In genomic region chr17:2406903-2407790, GRCh38 we compare ENCODE assay signal across 8 cellular contexts. TPM values are rescaled to one million over a fixed set of nuclear protein-coding genes. Genes with fewer than 3 reads are reported as not detected.
DNase-seq lines count a peak whose midpoint lies in the region; ATAC-seq, FAIRE-seq and TF ChIP-seq lines count a peak whose summit lies in the region.

No MANE protein-coding gene starts in this region.

- H3K4me3 Mint-ChIP-seq in CD4-positive, alpha-beta memory T cell = no peak overlapping the region

- CTCF ChIA-PET in CD4-positive, alpha-beta memory T cell (lab: Charles Lee; ENCODE audit: partially characterized antibody) = interaction anchor here (2.7 to 3.3 kb wide), 2 partner anchors 9 to 24 kb away, joined by 17 to 23 read pairs; no protein-coding TSS in a partner anchor
- CTCF ChIA-PET in SK-N-SH (lab: Yijun Ruan, JAX) = interaction anchor here (1.5 to 27.8 kb wide), 3 partner anchors 9 to 31 kb away, joined by 4 to 654 read pairs (median 71); no protein-coding TSS in a partner anchor

- DNase-seq in CD4-positive, alpha-beta memory T cell = no peak
- DNase-seq in SK-N-SH (no peak), fibroblast of gingiva (ENCODE audit: low read depth) (peak; percentile 87), trophoblast cell (peak; percentile 99), NCI-H774 (lab: John Stamatoyannopoulos, UW) (no peak), D721Med (ENCODE audit: insufficient read length, low spot score) (no peak)

- H3K4ac ChIP-seq in trophoblast cell (ENCODE audit: low read depth, low read length) = peak overlapping the region; percentile 9

- no peaks in the 10 kb centered on the region for H4K20me1 ChIP-seq in SK-N-SH (ENCODE audit: insufficient read depth)

- peak overlapping the region; percentile 33 for H2BK12ac ChIP-seq in trophoblast cell (ENCODE audit: low read length)

- peaks cover 6 to 8% of the 10 kb centered on the region in 2 donors for H3K36me3 Mint-ChIP-seq in CD4-positive, alpha-beta memory T cell

- H2AFZ ChIP-seq in SK-N-SH (ENCODE audit: low read depth) = peak overlapping the region; percentile 49
- no peak overlapping the region for H2AFZ ChIP-seq in trophoblast cell (ENCODE audit: insufficient read depth, low read length, poor library complexity)

- H3K79me2 ChIP-seq in SK-N-SH (ENCODE audit: insufficient read depth) (no peaks in the 10 kb centered on the region), trophoblast cell (ENCODE audit: control insufficient read depth, insufficient read depth, low read length, poor library complexity) (peaks cover 4% of the 10 kb centered on the region)

- peak overlapping the region; percentile 67 for H3K4me2 ChIP-seq in SK-N-SH
- peak overlapping the region; percentile 21 for H3K4me2 ChIP-seq in trophoblast cell (ENCODE audit: low read length)

- 32% methylated on average over 13 of the region's 15 CpGs for WGBS in SK-N-SH (ENCODE audit: low lambda C conversion rate)
- no CpG with 5 or more reads among the region's 15 CpGs for WGBS in trophoblast cell (ENCODE audit: extremely low coverage, insufficient coverage, insufficient read length)

- H4K8ac ChIP-seq in trophoblast cell (ENCODE audit: low read depth, low read length) = peak overlapping the region; percentile 68

- H3K36me3 ChIP-seq in CD4-positive, alpha-beta memory T cell (ENCODE audit: insufficient read depth, low read length) = no peaks in the 10 kb centered on the region
- H3K36me3 ChIP-seq in SK-N-SH (replicated peaks in 1 of 2; ENCODE audit: control insufficient read depth in 1 of 2, insufficient read depth in 2 of 2, low read length in 1 of 2) = no peaks in the 10 kb centered on the region
- peaks cover 0 to 2% of the 10 kb centered on the region in 2 experiments for H3K36me3 ChIP-seq in trophoblast cell (ENCODE audit: control insufficient read depth in 1 of 2, insufficient read depth in 2 of 2, low read length in 2 of 2)

- no peaks in the 10 kb centered on the region for H3K27me3 ChIP-seq in CD4-positive, alpha-beta memory T cell (ENCODE audit: insufficient read depth, low read length)
- H3K27me3 ChIP-seq in SK-N-SH (ENCODE audit: insufficient read depth) (no peaks in the 10 kb centered on the region), trophoblast cell (ENCODE audit: insufficient read depth, low read length) (no peaks in the 10 kb centered on the region)

- no peak for TF ChIP-seq CTCF in SK-N-SH (IDR thresholded peaks at IDR 0.05)
- TF ChIP-seq CTCF in D721Med (IDR thresholded peaks at IDR 0.05; ENCODE audit: insufficient read depth, missing control alignments) = no peak

- peaks cover 15% of the 10 kb centered on the region for H3K79me1 ChIP-seq in trophoblast cell (ENCODE audit: low read length)

- intact Hi-C loops in CD4-positive, alpha-beta memory T cell (cut with micrococcal nuclease) = no loop called here

- H2BK120ac ChIP-seq in trophoblast cell (ENCODE audit: insufficient read depth, low read length, poor library complexity) = peak overlapping the region; percentile 57

- peak overlapping the region; percentile 77 for H3K18ac ChIP-seq in trophoblast cell (ENCODE audit: low read length)

- no peak overlapping the region for H3K4me3 ChIP-seq in CD4-positive, alpha-beta memory T cell (ENCODE audit: low read length in 2 of 2)
- H3K4me3 ChIP-seq in SK-N-SH (ENCODE audit: low read depth in 2 of 2, low read length in 1 of 2) = no peak overlapping the region
- H3K4me3 ChIP-seq in trophoblast cell (ENCODE audit: low read depth, low read length) = no peak overlapping the region

- H3K14ac ChIP-seq in trophoblast cell (ENCODE audit: low read length) = peak overlapping the region; percentile 66

- peak overlapping the region; percentile 9 for H4K12ac ChIP-seq in trophoblast cell (ENCODE audit: low read depth, low read length)

- H3K4me1 Mint-ChIP-seq in CD4-positive, alpha-beta memory T cell = peaks cover 4 to 20% (median 9%) of the 10 kb centered on the region in 4 donors

- no peaks in the 10 kb centered on the region for H3K27me3 Mint-ChIP-seq in CD4-positive, alpha-beta memory T cell

- TF ChIP-seq RAD21 in SK-N-SH (IDR thresholded peaks at IDR 0.05; ENCODE audit: low read length) = no peak

- FAIRE-seq in D721Med (lab: Jason Lieb, UNC) = no peak

- peak overlapping the region; percentile 28 for H2AK5ac ChIP-seq in trophoblast cell (ENCODE audit: low read length)

- H3K27ac ChIP-seq in CD4-positive, alpha-beta memory T cell (ENCODE audit: low read depth, low read length) = no peak overlapping the region
- H3K27ac ChIP-seq in SK-N-SH (ENCODE audit: low read depth in 2 of 2, low read length in 1 of 2) (peak overlapping the region; percentile 60 to 88), trophoblast cell (ENCODE audit: low read depth, low read length) (peak overlapping the region; percentile 81)

- peaks cover 36% of the 10 kb centered on the region for H3F3A ChIP-seq in SK-N-SH (replicated peaks; ENCODE audit: insufficient read depth)

- H3K9me3 ChIP-seq in CD4-positive, alpha-beta memory T cell (ENCODE audit: control insufficient read depth in 1 of 2, low read length in 2 of 2) = no peaks in the 10 kb centered on the region
- H3K9me3 ChIP-seq in SK-N-SH (no peaks in the 10 kb centered on the region), trophoblast cell (ENCODE audit: insufficient read depth, low read depth, low read length) (no peaks in the 10 kb centered on the region)

- H3K9me3 Mint-ChIP-seq in CD4-positive, alpha-beta memory T cell = no peaks in the 10 kb centered on the region

- peak overlapping the region in 5 of 7 donors; percentile 57 to 74 (median 68) for H3K27ac Mint-ChIP-seq in CD4-positive, alpha-beta memory T cell

- peaks cover 8% of the 10 kb centered on the region for H3K4me1 ChIP-seq in CD4-positive, alpha-beta memory T cell (ENCODE audit: insufficient read depth, low read length)
- H3K4me1 ChIP-seq in SK-N-SH (ENCODE audit: control insufficient read depth in 1 of 2, insufficient read depth in 2 of 2, low read depth in 1 of 2, low read length in 1 of 2) (peaks cover 23 to 37% of the 10 kb centered on the region in 2 experiments; a peak in 3 of 4 replicates), trophoblast cell (ENCODE audit: control insufficient read depth in 1 of 2, insufficient read depth in 2 of 2, low read length in 2 of 2) (peaks cover 15 to 27% of the 10 kb centered on the region in 2 experiments)

- no peak overlapping the region for H3K23ac ChIP-seq in trophoblast cell (ENCODE audit: low read length)

- no peak for ATAC-seq in HG02571 (IDR thresholded peaks at IDR 0.05; ENCODE audit: unreplicated experiment)
- ATAC-seq in HG03342 (IDR thresholded peaks at IDR 0.05; ENCODE audit: unreplicated experiment) = no peak

- POLR2A ChIA-PET in CD4-positive, alpha-beta memory T cell (lab: Charles Lee; ENCODE audit: partially characterized antibody) = interaction anchor here (0.6 to 2.1 kb wide), 2 partner anchors 15 to 142 kb away, joined by 6 to 9 read pairs; no protein-coding TSS in a partner anchor
- POLR2A ChIA-PET in SK-N-SH (lab: Yijun Ruan, JAX) = interaction anchor here (1.0 kb wide), 1 partner anchor 14 kb away, joined by 3 read pairs; no protein-coding TSS in a partner anchor

- peak overlapping the region; percentile 87 for H4K91ac ChIP-seq in trophoblast cell (ENCODE audit: low read depth, low read length)

- H3K9me2 ChIP-seq in SK-N-SH = no peaks in the 10 kb centered on the region

- H3K9ac ChIP-seq in SK-N-SH = peak overlapping the region; percentile 41; the same call in 1 of the 2 replicates
- no peak overlapping the region for H3K9ac ChIP-seq in trophoblast cell (ENCODE audit: low read length)

- peak overlapping the region; percentile 89 for H2BK5ac ChIP-seq in trophoblast cell (ENCODE audit: low read depth, low read length, poor library complexity)

- no peak for TF ChIP-seq EP300 in SK-N-SH (IDR thresholded peaks at IDR 0.05; ENCODE audit: borderline replicate concordance in 1 of 2, low read depth in 1 of 2, low read length in 1 of 2)

TF ChIP-seq in SK-N-SH, 30 proteins besides CTCF, POLR2A, EP300 and RAD21:
- TF ChIP-seq NFIC (IDR thresholded peaks at IDR 0.05; ENCODE audit: borderline replicate concordance) (no peak), MXI1 (IDR thresholded peaks at IDR 0.05; ENCODE audit: low read depth, low read length) (no peak), RFX5 (IDR thresholded peaks at IDR 0.05; ENCODE audit: low read length) (no peak), PBX3 (IDR thresholded peaks at IDR 0.05) (peak; percentile 71), POLR2AphosphoS5 (IDR thresholded peaks at IDR 0.05; ENCODE audit: low read depth, low read length) (peak; percentile 26; the same call in 1 of the 2 replicates), NRF1 (IDR thresholded peaks at IDR 0.05; ENCODE audit: low read depth, low read length) (no peak)

RNA-seq across cellular contexts. Expression of gene MNT, which starts 6.3 kb away (rescaled TPM):
- 10 to 100 TPM; 45.0 to 50.7 TPM for total RNA-seq in CD4-positive, alpha-beta memory T cell
- 1 to 10 TPM in 1 of 2 donors, under 1 TPM in 1; 0.29 to 1.4 TPM for polyA plus RNA-seq in CD4-positive, alpha-beta memory T cell
- 7.1 and 7.4 TPM in 2 replicates for polyA plus RNA-seq in SK-N-SH (2012; rRNA removed)
- polyA plus RNA-seq in SK-N-SH (2012; cell fraction: cytosol; rRNA removed) = 3.2 and 4.4 TPM in 2 replicates
- 50.2 and 76.3 TPM in 2 replicates for polyA plus RNA-seq in SK-N-SH (2012; cell fraction: nucleus; rRNA removed)
- polyA plus RNA-seq in trophoblast cell (2013) = 16.2 and 16.6 TPM in 2 replicates

Comparison
In these comparisons a context has a peak if more than half of its experiments do, and no peak if none do; other contexts are left out.
1. DNase-seq: peak in fibroblast of gingiva (single experiment) and trophoblast cell (2 of 2); none in CD4-positive, alpha-beta memory T cell (0 of 5), SK-N-SH (single experiment), NCI-H774 (single experiment) and D721Med (single experiment).